In genomic region chr3:33115024-33115768, GRCh38 we compare ENCODE assay signal across 8 cellular contexts. TPM values are rescaled to one million over a fixed set of nuclear protein-coding genes. Genes with fewer than 3 reads are reported as not detected.
DNase-seq lines count a peak whose midpoint lies in the region; ATAC-seq and TF ChIP-seq lines count a peak whose summit lies in the region.

No MANE protein-coding gene starts in this region.

- no peak for TF ChIP-seq CTCF in omental fat pad (IDR thresholded peaks at IDR 0.05)

- peak overlapping the region; percentile 77 for H3K4me3 Mint-ChIP-seq in activated T-helper 2 cell treated with anti-CD3 and anti-CD28 coated beads, Interferon-gamma antibody, Interleukin-2, Interleukin-4, amounts not matched to agents 10 μg/mL and 5 μg/mL and 100 μg/mL, durations not matched to agents 14 hours and 24 hours and 36 hours (ENCODE audit: low read depth)

- peaks cover 20% of the 10 kb centered on the region for H3K4me1 Mint-ChIP-seq in activated T-helper 2 cell treated with anti-CD3 and anti-CD28 coated beads, Interferon-gamma antibody, Interleukin-2, Interleukin-4, amounts not matched to agents 10 μg/mL and 5 μg/mL and 100 μg/mL, durations not matched to agents 14 hours and 24 hours and 36 hours (ENCODE audit: low read depth)

- no peaks in the 10 kb centered on the region for H3K27me3 Mint-ChIP-seq in activated T-helper 2 cell treated with anti-CD3 and anti-CD28 coated beads, Interferon-gamma antibody, Interleukin-2, Interleukin-4, amounts not matched to agents 10 μg/mL and 5 μg/mL and 100 μg/mL, durations not matched to agents 14 hours and 24 hours and 36 hours (ENCODE audit: low read depth)

- no peaks in the 10 kb centered on the region for H3K9me3 Mint-ChIP-seq in activated T-helper 2 cell treated with anti-CD3 and anti-CD28 coated beads, Interferon-gamma antibody, Interleukin-2, Interleukin-4, amounts not matched to agents 10 μg/mL and 5 μg/mL and 100 μg/mL, durations not matched to agents 14 hours and 24 hours and 36 hours

- ATAC-seq in Right ventricle myocardium inferior (peak; percentile 69), omental fat pad (ENCODE audit: low FRiP score) (peak; percentile 71), GM18870 (IDR thresholded peaks at IDR 0.05; ENCODE audit: unreplicated experiment) (no peak)

- intact Hi-C loops in activated T-helper 2 cell treated with anti-CD3 and anti-CD28 coated beads, Interferon-gamma antibody, Interleukin-2, Interleukin-4, amounts not matched to agents 10 μg/mL and 5 μg/mL and 100 μg/mL, durations not matched to agents 14 hours and 24 hours and 36 hours (cut with micrococcal nuclease) = loop anchor here (2.0 to 10.0 kb wide), 2 partner anchors 40 to 680 kb away; partner anchors contain the start of gene PDCD6IP
- intact Hi-C loops in Right ventricle myocardium inferior (cut with DNase I) = loop anchor here (2.0 to 10.0 kb wide), 2 partner anchors 18 to 320 kb away; partner anchors contain the start of genes GLB1 and TMPPE

- H3K27ac Mint-ChIP-seq in activated T-helper 2 cell treated with anti-CD3 and anti-CD28 coated beads, Interferon-gamma antibody, Interleukin-2, Interleukin-4, amounts not matched to agents 10 μg/mL and 5 μg/mL and 100 μg/mL, durations not matched to agents 14 hours and 24 hours and 36 hours = no peak overlapping the region

- DNase-seq in COR-L47 (lab: John Stamatoyannopoulos, UW) = peak; percentile 4
- DNase-seq in Kasumi-1 (lab: John Stamatoyannopoulos, UW) = peak; percentile 90 to 91
- DNase-seq in activated T-helper 2 cell treated with anti-CD3 and anti-CD28 coated beads, Interferon-gamma antibody, Interleukin-2, Interleukin-4, amounts not matched to agents 10 μg/mL and 5 μg/mL and 100 μg/mL, durations not matched to agents 14 hours and 24 hours and 36 hours (ENCODE audit: low spot score) = no peak
- DNase-seq in Right ventricle myocardium inferior (ENCODE audit: missing footprints) = peak; percentile 76
- peak; percentile 63 for DNase-seq in omental fat pad (ENCODE audit: low spot score)
- no peak for DNase-seq in NK-92 treated with Interleukin-12 subunit alpha and Interleukin-12 subunit beta, amount 100 ng/mL, for 24 hours (lab: John Stamatoyannopoulos, UW)
- no peak for DNase-seq in NCI-H128 (lab: John Stamatoyannopoulos, UW; ENCODE audit: unreplicated experiment)

- peaks cover 9% of the 10 kb centered on the region for H3K36me3 Mint-ChIP-seq in activated T-helper 2 cell treated with anti-CD3 and anti-CD28 coated beads, Interferon-gamma antibody, Interleukin-2, Interleukin-4, amounts not matched to agents 10 μg/mL and 5 μg/mL and 100 μg/mL, durations not matched to agents 14 hours and 24 hours and 36 hours (ENCODE audit: low read depth)

RNA-seq across cellular contexts. Expression of gene CRTAP, which starts 1.4 kb away (rescaled TPM):
- total RNA-seq in activated T-helper 2 cell treated with anti-CD3 and anti-CD28 coated beads, Interferon-gamma antibody, Interleukin-2, Interleukin-4, amounts not matched to agents 10 μg/mL and 5 μg/mL and 100 μg/mL, durations not matched to agents 14 hours and 24 hours and 36 hours = 51.9 and 55.9 TPM in 2 replicates
- total RNA-seq in Right ventricle myocardium inferior (93.4 TPM), omental fat pad (100 to 1,000 TPM; 267 to 355 (median 300) TPM)

RNA-seq across cellular contexts. Expression of gene GLB1, which starts 18.2 kb away (rescaled TPM):
- total RNA-seq in activated T-helper 2 cell treated with anti-CD3 and anti-CD28 coated beads, Interferon-gamma antibody, Interleukin-2, Interleukin-4, amounts not matched to agents 10 μg/mL and 5 μg/mL and 100 μg/mL, durations not matched to agents 14 hours and 24 hours and 36 hours = 60.3 and 60.8 TPM in 2 replicates
- total RNA-seq in Right ventricle myocardium inferior = 19.6 TPM
- 10 to 100 TPM; 57.7 to 80.9 (median 63.4) TPM for total RNA-seq in omental fat pad

RNA-seq across cellular contexts. Expression of gene TMPPE, which starts 18.2 kb away (rescaled TPM):
- total RNA-seq in activated T-helper 2 cell treated with anti-CD3 and anti-CD28 coated beads, Interferon-gamma antibody, Interleukin-2, Interleukin-4, amounts not matched to agents 10 μg/mL and 5 μg/mL and 100 μg/mL, durations not matched to agents 14 hours and 24 hours and 36 hours = 14.9 and 15.8 TPM in 2 replicates
- 3.2 TPM for total RNA-seq in Right ventricle myocardium inferior
- total RNA-seq in omental fat pad = 10 to 100 TPM in 2 of 4 donors, 1 to 10 TPM in 2; 5.6 to 11.6 (median 10.2) TPM

Comparison
In these comparisons a context has a peak if more than half of its experiments do, and no peak if none do; other contexts are left out.
1. DNase-seq: peak in COR-L47 (single experiment), Kasumi-1 (2 of 2), Right ventricle myocardium inferior (single experiment) and omental fat pad (single experiment); none in activated T-helper 2 cell treated with anti-CD3 and anti-CD28 coated beads, Interferon-gamma antibody, Interleukin-2, Interleukin-4, amounts not matched to agents 10 μg/mL and 5 μg/mL and 100 μg/mL, durations not matched to agents 14 hours and 24 hours and 36 hours (single experiment), NK-92 treated with Interleukin-12 subunit alpha and Interleukin-12 subunit beta, amount 100 ng/mL, for 24 hours (single experiment) and NCI-H128 (single experiment).